19 cellular contexts compared by ENCODE assay signal in the genomic region with DNA sequence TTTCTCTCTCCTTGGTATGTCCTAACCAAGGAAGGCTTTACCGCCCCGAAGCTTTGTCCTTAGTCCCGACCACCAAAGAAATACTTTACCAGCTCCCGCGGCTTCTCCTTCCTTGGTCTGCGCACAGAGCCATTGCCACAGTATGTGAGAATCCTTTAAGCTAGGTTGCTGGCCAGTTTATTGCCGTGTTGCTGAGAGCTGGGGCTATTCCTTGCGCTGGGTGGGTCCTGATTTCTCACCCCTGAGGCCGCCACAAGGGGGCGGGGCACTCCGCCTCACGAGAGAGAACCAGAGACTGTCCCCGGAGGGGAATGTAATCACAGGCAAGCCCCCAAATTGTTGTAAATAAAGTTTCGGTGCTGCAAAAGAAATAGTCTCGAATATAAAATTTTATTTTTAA.
DNase-seq lines count a peak whose midpoint lies in the region; ATAC-seq and TF ChIP-seq lines count a peak whose summit lies in the region.
"Had no signal": no experiment of that assay in that cellular context is flagged by ENCODE, and none has a peak within 500 bp of the region (broad histone marks: within the 10 kb centered on the region; RNA-seq: fewer than 3 reads in every experiment).

No MANE protein-coding gene starts in this region.

- peak overlapping the region; percentile 51 for H3K56ac ChIP-seq in mesendoderm (ENCODE audit: low read length)

- no peak overlapping the region for H3K27ac ChIP-seq in mesendoderm (ENCODE audit: low read depth, low read length)
- H3K27ac ChIP-seq in left lung = no peak overlapping the region
- H3K27ac ChIP-seq: esophagus squamous epithelium had no signal

- H3K4me3 ChIP-seq in LNCaP clone FGC (ENCODE audit: low read depth, low read length) (no peak overlapping the region), mesendoderm (ENCODE audit: low read length) (no peak overlapping the region), left lung (no peak overlapping the region)
- H3K4me3 ChIP-seq: esophagus squamous epithelium had no signal

- no peak overlapping the region for H2BK5ac ChIP-seq in mesendoderm (ENCODE audit: low read length)

- H3K36me3 ChIP-seq in mesendoderm (ENCODE audit: control insufficient read depth, insufficient read depth, low read length) = no peaks in the 10 kb centered on the region
- H3K36me3 ChIP-seq in left lung = no peaks in the 10 kb centered on the region
- H3K36me3 ChIP-seq: esophagus squamous epithelium had no signal

- peak overlapping the region; percentile 25 for H3K9ac ChIP-seq in mesendoderm (ENCODE audit: low read length)

- no peak overlapping the region for H3K23ac ChIP-seq in mesendoderm (ENCODE audit: low read length)

- no peak overlapping the region for H4K5ac ChIP-seq in mesendoderm (ENCODE audit: low read length)

- H4K8ac ChIP-seq in mesendoderm (ENCODE audit: low read depth, low read length) = no peak overlapping the region

- H3K27me3 ChIP-seq in mesendoderm (ENCODE audit: insufficient read depth, low read length, poor library complexity) (no peaks in the 10 kb centered on the region), left lung (no peaks in the 10 kb centered on the region)
- H3K27me3 ChIP-seq: esophagus squamous epithelium had no signal

- no peaks in the 10 kb centered on the region for H3K79me1 ChIP-seq in mesendoderm (ENCODE audit: low read length)

- peak; percentile 19 for DNase-seq in DMS114 treated with DMSO at 0.1 percent for 48 hours (lab: John Stamatoyannopoulos, UW; ENCODE audit: unreplicated experiment)
- DNase-seq in LNCaP clone FGC (ENCODE audit: low read depth) = no peak
- DNase-seq in ecto neural progenitor cell (ENCODE audit: low spot score) = peak; percentile 60
- DNase-seq in mesendoderm = peak; percentile 78
- no peak for DNase-seq in NCI-H82 (lab: John Stamatoyannopoulos, UW)
- DNase-seq in cerebellar cortex (ENCODE audit: low spot score) = no peak
- no peak for DNase-seq in left lung
- DNase-seq: activated CD4-positive, alpha-beta T cell treated with anti-CD3 and anti-CD28 coated beads, Interleukin-2, amount 10 ng/mL, durations not matched to agents 24 days and 14 days; activated naive CD4-positive, alpha-beta T cell treated with anti-CD3 and anti-CD28 coated beads, Interleukin-2, amount 50 U/mL, for 16 hours; dermis blood vessel endothelial cell; esophagus squamous epithelium; left cardiac atrium; NCI-H1048; SIG-M5; stimulated activated CD4-positive, alpha-beta T cell treated with anti-CD3 and anti-CD28 coated beads, Interleukin-4, amount 100 ng/mL, for 1 hour; stimulated activated CD8-positive, alpha-beta memory T cell treated with anti-CD3 and anti-CD28 coated beads, Interleukin-4, amount 100 ng/mL, for 48 hours; T-helper 9 cell had no signal

- TF ChIP-seq CTCF in LNCaP clone FGC (IDR thresholded peaks at IDR 0.05; ENCODE audit: control insufficient read depth, extremely low read depth, insufficient read depth) = peak; percentile 16; the same call in 1 of the 2 replicates
- no peak for TF ChIP-seq CTCF in left lung (IDR thresholded peaks at IDR 0.05)

- H3K9me3 ChIP-seq in left lung = peaks cover 0 to 5% of the 10 kb centered on the region in 2 donors
- H3K9me3 ChIP-seq: esophagus squamous epithelium had no signal

- no peaks in the 10 kb centered on the region for H3K79me2 ChIP-seq in mesendoderm (ENCODE audit: control insufficient read depth, insufficient read depth, low read length)

- no peak for ATAC-seq in activated CD4-positive, CD25-positive, alpha-beta regulatory T cell treated with anti-CD3 and anti-CD28 coated beads, Interleukin-2, amount 50 U/mL, for 24 hours
- ATAC-seq in left lung = no peak
- ATAC-seq: HCT116, left cardiac atrium had no signal

- H3K18ac ChIP-seq in mesendoderm (ENCODE audit: low read length) = no peak overlapping the region

- H2BK120ac ChIP-seq in mesendoderm (ENCODE audit: low read depth, low read length) = no peak overlapping the region

- H3K4me2 ChIP-seq in mesendoderm (ENCODE audit: low read length) = no peak overlapping the region

- intact Hi-C loops in left lung (cut with DNase I) = no loop called here

- no peak overlapping the region for H2AK5ac ChIP-seq in mesendoderm (ENCODE audit: low read length)

- H3K4me1 ChIP-seq in mesendoderm (ENCODE audit: control insufficient read depth, low read depth, low read length) (no peaks in the 10 kb centered on the region), left lung (no peaks in the 10 kb centered on the region)
- H3K4me1 ChIP-seq: esophagus squamous epithelium had no signal

- H3K4ac ChIP-seq in mesendoderm (ENCODE audit: low read depth, low read length) = no peak overlapping the region

- no CpG with 5 or more reads among the region's 15 CpGs for WGBS in mesendoderm (ENCODE audit: extremely low coverage, insufficient coverage, low lambda C conversion rate)

- H2BK15ac ChIP-seq in mesendoderm (replicated peaks; ENCODE audit: low read depth) = no peak overlapping the region

Comparison
In these comparisons a context has a peak if more than half of its experiments do, and no peak if none do; other contexts are left out.
1. DNase-seq: peak in DMS114 treated with DMSO at 0.1 percent for 48 hours (single experiment), ecto neural progenitor cell (single experiment) and mesendoderm (single experiment); none in LNCaP clone FGC (single experiment), NCI-H82 (single experiment), cerebellar cortex (single experiment) and left lung (0 of 2).